1 cellular context compared by ENCODE assay signal in the genomic region with DNA sequence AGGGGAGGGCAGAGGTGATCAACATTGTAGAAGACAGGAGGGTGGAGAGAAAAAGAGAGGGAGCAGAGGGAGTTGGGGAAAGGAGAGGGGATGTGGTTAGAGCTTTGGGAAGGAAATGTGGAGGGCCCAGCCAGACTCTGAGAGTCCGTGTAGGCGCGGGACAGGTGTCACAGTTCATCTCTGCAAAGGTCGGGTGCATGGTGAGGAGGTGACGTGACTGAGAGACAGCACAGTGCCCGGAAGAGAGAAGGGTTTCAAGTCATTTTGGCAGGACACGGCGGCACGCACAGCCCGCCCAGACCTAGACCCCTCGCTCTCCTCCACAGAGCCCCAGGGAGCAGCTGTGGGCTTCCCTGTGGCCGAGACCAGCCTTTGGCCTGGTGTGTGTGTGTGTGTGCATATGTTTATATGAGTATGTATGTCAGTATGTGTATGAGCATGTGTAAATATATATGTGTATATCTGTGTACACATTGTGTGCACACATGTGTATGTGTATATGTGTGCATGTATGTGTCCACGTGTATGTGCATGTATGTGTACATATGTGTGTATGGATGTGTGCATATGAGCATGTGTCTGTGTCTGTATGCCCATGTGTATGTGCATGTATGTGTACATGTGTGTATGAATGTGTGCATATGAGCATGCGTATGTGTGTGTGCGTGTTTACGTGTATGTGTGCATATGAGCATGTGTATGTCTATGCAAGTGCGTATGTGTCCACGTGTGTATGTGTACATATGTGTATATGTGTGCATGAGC.
TF ChIP-seq lines count a peak whose summit lies in the region.

No MANE protein-coding gene starts in this region.

TF ChIP-seq in HepG2, 621 proteins besides CTCF, POLR2A, EP300 and RAD21 (continued from another document):
- TF ChIP-seq, protein P1, sequence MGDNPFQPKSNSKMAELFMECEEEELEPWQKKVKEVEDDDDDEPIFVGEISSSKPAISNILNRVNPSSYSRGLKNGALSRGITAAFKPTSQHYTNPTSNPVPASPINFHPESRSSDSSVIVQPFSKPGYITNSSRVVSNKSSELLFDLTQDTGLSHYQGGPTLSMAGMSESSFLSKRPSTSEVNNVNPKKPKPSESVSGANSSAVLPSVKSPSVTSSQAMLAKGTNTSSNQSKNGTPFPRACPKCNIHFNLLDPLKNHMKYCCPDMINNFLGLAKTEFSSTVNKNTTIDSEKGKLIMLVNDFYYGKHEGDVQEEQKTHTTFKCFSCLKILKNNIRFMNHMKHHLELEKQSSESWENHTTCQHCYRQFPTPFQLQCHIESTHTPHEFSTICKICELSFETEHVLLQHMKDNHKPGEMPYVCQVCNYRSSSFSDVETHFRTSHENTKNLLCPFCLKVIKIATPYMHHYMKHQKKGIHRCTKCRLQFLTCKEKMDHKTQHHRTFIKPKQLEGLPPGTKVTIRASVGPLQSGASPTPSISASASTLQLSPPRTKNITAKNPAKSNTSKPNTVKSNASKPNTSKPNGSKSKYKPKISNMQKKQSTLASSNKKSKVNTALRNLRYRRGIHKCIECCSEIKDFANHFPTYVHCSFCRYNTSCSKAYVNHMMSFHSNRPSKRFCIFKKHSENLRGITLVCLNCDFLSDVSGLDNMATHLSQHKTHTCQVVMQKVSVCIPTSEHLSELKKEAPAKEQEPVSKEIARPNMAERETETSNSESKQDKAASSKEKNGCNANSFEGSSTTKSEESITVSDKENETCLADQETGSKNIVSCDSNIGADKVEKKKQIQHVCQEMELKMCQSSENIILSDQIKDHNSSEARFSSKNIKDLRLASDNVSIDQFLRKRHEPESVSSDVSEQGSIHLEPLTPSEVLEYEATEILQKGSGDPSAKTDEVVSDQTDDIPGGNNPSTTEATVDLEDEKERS (CRISPR knock-in tag; IDR thresholded peaks at IDR 0.05): no peak
- TF ChIP-seq BCL6 (CRISPR knock-in tag; IDR thresholded peaks at IDR 0.05) (no peak), SNAPC5 (CRISPR knock-in tag; IDR thresholded peaks at IDR 0.05; ENCODE audit: borderline replicate concordance) (no peak), ZSCAN22 (CRISPR knock-in tag; IDR thresholded peaks at IDR 0.05) (no peak), ZNF672 (CRISPR knock-in tag; IDR thresholded peaks at IDR 0.05) (no peak), ZNF18 (CRISPR knock-in tag; IDR thresholded peaks at IDR 0.05; ENCODE audit: insufficient replicate concordance) (no peak), TRAFD1 (CRISPR knock-in tag; IDR thresholded peaks at IDR 0.05; ENCODE audit: borderline replicate concordance) (no peak)
- TF ChIP-seq, protein P2, sequence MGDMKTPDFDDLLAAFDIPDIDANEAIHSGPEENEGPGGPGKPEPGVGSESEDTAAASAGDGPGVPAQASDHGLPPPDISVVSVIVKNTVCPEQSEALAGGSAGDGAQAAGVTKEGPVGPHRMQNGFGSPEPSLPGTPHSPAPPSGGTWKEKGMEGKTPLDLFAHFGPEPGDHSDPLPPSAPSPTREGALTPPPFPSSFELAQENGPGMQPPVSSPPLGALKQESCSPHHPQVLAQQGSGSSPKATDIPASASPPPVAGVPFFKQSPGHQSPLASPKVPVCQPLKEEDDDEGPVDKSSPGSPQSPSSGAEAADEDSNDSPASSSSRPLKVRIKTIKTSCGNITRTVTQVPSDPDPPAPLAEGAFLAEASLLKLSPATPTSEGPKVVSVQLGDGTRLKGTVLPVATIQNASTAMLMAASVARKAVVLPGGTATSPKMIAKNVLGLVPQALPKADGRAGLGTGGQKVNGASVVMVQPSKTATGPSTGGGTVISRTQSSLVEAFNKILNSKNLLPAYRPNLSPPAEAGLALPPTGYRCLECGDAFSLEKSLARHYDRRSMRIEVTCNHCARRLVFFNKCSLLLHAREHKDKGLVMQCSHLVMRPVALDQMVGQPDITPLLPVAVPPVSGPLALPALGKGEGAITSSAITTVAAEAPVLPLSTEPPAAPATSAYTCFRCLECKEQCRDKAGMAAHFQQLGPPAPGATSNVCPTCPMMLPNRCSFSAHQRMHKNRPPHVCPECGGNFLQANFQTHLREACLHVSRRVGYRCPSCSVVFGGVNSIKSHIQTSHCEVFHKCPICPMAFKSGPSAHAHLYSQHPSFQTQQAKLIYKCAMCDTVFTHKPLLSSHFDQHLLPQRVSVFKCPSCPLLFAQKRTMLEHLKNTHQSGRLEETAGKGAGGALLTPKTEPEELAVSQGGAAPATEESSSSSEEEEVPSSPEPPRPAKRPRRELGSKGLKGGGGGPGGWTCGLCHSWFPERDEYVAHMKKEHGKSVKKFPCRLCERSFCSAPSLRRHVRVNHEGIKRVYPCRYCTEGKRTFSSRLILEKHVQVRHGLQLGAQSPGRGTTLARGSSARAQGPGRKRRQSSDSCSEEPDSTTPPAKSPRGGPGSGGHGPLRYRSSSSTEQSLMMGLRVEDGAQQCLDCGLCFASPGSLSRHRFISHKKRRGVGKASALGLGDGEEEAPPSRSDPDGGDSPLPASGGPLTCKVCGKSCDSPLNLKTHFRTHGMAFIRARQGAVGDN (CRISPR knock-in tag; IDR thresholded peaks at IDR 0.05): 0 out of 2 replicates have a peak, but pooled peaks have one; percentile 17
- TF ChIP-seq, protein P3, sequence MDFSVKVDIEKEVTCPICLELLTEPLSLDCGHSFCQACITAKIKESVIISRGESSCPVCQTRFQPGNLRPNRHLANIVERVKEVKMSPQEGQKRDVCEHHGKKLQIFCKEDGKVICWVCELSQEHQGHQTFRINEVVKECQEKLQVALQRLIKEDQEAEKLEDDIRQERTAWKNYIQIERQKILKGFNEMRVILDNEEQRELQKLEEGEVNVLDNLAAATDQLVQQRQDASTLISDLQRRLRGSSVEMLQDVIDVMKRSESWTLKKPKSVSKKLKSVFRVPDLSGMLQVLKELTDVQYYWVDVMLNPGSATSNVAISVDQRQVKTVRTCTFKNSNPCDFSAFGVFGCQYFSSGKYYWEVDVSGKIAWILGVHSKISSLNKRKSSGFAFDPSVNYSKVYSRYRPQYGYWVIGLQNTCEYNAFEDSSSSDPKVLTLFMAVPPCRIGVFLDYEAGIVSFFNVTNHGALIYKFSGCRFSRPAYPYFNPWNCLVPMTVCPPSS (IDR thresholded peaks at IDR 0.05): no peak
- TF ChIP-seq, protein P4, sequence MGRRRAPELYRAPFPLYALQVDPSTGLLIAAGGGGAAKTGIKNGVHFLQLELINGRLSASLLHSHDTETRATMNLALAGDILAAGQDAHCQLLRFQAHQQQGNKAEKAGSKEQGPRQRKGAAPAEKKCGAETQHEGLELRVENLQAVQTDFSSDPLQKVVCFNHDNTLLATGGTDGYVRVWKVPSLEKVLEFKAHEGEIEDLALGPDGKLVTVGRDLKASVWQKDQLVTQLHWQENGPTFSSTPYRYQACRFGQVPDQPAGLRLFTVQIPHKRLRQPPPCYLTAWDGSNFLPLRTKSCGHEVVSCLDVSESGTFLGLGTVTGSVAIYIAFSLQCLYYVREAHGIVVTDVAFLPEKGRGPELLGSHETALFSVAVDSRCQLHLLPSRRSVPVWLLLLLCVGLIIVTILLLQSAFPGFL (CRISPR knock-in tag; IDR thresholded peaks at IDR 0.05): no peak
- TF ChIP-seq, protein P5, sequence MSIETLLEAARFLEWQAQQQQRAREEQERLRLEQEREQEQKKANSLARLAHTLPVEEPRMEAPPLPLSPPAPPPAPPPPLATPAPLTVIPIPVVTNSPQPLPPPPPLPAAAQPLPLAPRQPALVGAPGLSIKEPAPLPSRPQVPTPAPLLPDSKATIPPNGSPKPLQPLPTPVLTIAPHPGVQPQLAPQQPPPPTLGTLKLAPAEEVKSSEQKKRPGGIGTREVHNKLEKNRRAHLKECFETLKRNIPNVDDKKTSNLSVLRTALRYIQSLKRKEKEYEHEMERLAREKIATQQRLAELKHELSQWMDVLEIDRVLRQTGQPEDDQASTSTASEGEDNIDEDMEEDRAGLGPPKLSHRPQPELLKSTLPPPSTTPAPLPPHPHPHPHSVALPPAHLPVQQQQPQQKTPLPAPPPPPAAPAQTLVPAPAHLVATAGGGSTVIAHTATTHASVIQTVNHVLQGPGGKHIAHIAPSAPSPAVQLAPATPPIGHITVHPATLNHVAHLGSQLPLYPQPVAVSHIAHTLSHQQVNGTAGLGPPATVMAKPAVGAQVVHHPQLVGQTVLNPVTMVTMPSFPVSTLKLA (IDR thresholded peaks at IDR 0.05): peak; percentile 94
